ENCODE assay signal across 8 cellular contexts in genomic region chr4:22356996-22357596, GRCh38.
DNase-seq lines count a peak whose midpoint lies in the region; ATAC-seq and TF ChIP-seq lines count a peak whose summit lies in the region.

No MANE protein-coding gene starts in this region.

- no peaks in the 10 kb centered on the region for H4K20me1 ChIP-seq in mammary epithelial cell (ENCODE audit: insufficient read depth, low read length)

- intact Hi-C loops in heart left ventricle (cut with DNase I) (no loop called here), mammary epithelial cell (cut with micrococcal nuclease) (loop anchor here (1.0 kb wide), 2 partner anchors 228 to 567 kb away; no protein-coding TSS in a partner anchor), gastrocnemius medialis (cut with DNase I; ENCODE audit: low total_unique reads) (no loop called here), posterior cingulate gyrus (cut with DNase I) (no loop called here), sigmoid colon (cut with DNase I) (no loop called here)

- BruUV-seq in mammary epithelial cell (replicated peaks; lab: Mats Ljungman, UMichigan) = no TSS peak

- TF ChIP-seq CTCF in heart left ventricle (IDR thresholded peaks at IDR 0.05) = peak in 7 of 12 donors; percentile 6 to 43 (median 24)
- TF ChIP-seq CTCF in right atrium auricular region (IDR thresholded peaks at IDR 0.05) = peak in 1 of 2 donors; percentile 26
- TF ChIP-seq CTCF in mammary epithelial cell (conservative IDR thresholded peaks at IDR 0.05 in 1 of 2, IDR thresholded peaks at IDR 0.05 in 1 of 2; ENCODE audit: extremely low read depth in 1 of 2, insufficient read depth in 1 of 2, low read depth in 1 of 2, low read length in 2 of 2) = peak; percentile 35 to 70
- TF ChIP-seq CTCF in gastrocnemius medialis (IDR thresholded peaks at IDR 0.05 in 4 of 5, conservative IDR thresholded peaks at IDR 0.05 in 1 of 5) = no peak
- peak in 1 of 4 experiments; percentile 16 for TF ChIP-seq CTCF in sigmoid colon (IDR thresholded peaks at IDR 0.05)

- H3K4me2 ChIP-seq in mammary epithelial cell (ENCODE audit: insufficient read depth, low read depth, low read length) = no peak overlapping the region

- H3K27ac ChIP-seq in heart left ventricle (no peak overlapping the region), right atrium auricular region (no peak overlapping the region), mammary epithelial cell (ENCODE audit: insufficient read depth, low read depth, low read length) (no peak overlapping the region), gastrocnemius medialis (no peak overlapping the region), sigmoid colon (no peak overlapping the region)

- no peaks in the 10 kb centered on the region for H3K27me3 ChIP-seq in heart left ventricle
- H3K27me3 ChIP-seq in right atrium auricular region = no peaks in the 10 kb centered on the region
- no peaks in the 10 kb centered on the region for H3K27me3 ChIP-seq in mammary epithelial cell (ENCODE audit: insufficient read depth, low read length)
- H3K27me3 ChIP-seq in gastrocnemius medialis = no peaks in the 10 kb centered on the region
- H3K27me3 ChIP-seq in sigmoid colon = no peaks in the 10 kb centered on the region

- H3K36me3 ChIP-seq in heart left ventricle (no peaks in the 10 kb centered on the region), right atrium auricular region (no peaks in the 10 kb centered on the region), mammary epithelial cell (ENCODE audit: insufficient read depth, low read length) (no peaks in the 10 kb centered on the region), gastrocnemius medialis (no peaks in the 10 kb centered on the region), sigmoid colon (no peaks in the 10 kb centered on the region)

- H3K9ac ChIP-seq in mammary epithelial cell (ENCODE audit: insufficient read depth, low read length) = no peak overlapping the region

- no peaks in the 10 kb centered on the region for H3K79me2 ChIP-seq in mammary epithelial cell (ENCODE audit: insufficient read depth, low read length)

- TF ChIP-seq POLR2A in heart left ventricle (IDR thresholded peaks at IDR 0.05) = no peak
- no peak for TF ChIP-seq POLR2A in gastrocnemius medialis (IDR thresholded peaks at IDR 0.05)
- no peak for TF ChIP-seq POLR2A in sigmoid colon (IDR thresholded peaks at IDR 0.05)

- in situ Hi-C loops in mammary epithelial cell (cut with MboI; ENCODE audit: low sequenced_read_pairs in 2 of 2) = no loop called here
- in situ Hi-C loops in gastrocnemius medialis (cut with MboI; ENCODE audit: low sequenced_read_pairs in 4 of 4) = no loop called here

- peaks cover 0 to 24% (median 0%) of the 10 kb centered on the region in 12 donors for H3K9me3 ChIP-seq in heart left ventricle
- peaks cover 0 to 11% of the 10 kb centered on the region in 2 donors for H3K9me3 ChIP-seq in right atrium auricular region
- no peaks in the 10 kb centered on the region for H3K9me3 ChIP-seq in mammary epithelial cell (replicated peaks; ENCODE audit: insufficient read depth, low read length)
- no peaks in the 10 kb centered on the region for H3K9me3 ChIP-seq in gastrocnemius medialis
- peaks cover 0 to 4% (median 0%) of the 10 kb centered on the region in 4 donors for H3K9me3 ChIP-seq in sigmoid colon

- ATAC-seq in heart left ventricle = peak in 1 of 4 donors; percentile 18
- no peak for ATAC-seq in gastrocnemius medialis

- 55 to 65% (median 61%) methylated on average over 5 of the region's 5 CpGs for WGBS in heart left ventricle, 4 donors
- WGBS in mammary epithelial cell (ENCODE audit: low coverage, missing lambda C conversion rate) = 42% methylated on average over 4 of the region's 5 CpGs
- 54 to 56% methylated on average over 5 of the region's 5 CpGs for WGBS in sigmoid colon, 2 donors

- no peaks in the 10 kb centered on the region for H3K4me1 ChIP-seq in heart left ventricle
- no peaks in the 10 kb centered on the region for H3K4me1 ChIP-seq in right atrium auricular region
- H3K4me1 ChIP-seq in mammary epithelial cell (ENCODE audit: insufficient read depth, low read length) = no peaks in the 10 kb centered on the region
- H3K4me1 ChIP-seq in gastrocnemius medialis = no peaks in the 10 kb centered on the region
- H3K4me1 ChIP-seq in sigmoid colon = no peaks in the 10 kb centered on the region

- H3K4me3 ChIP-seq in heart left ventricle (no peak overlapping the region), right atrium auricular region (no peak overlapping the region), mammary epithelial cell (replicated peaks in 1 of 3; ENCODE audit: insufficient read depth in 1 of 3, low read depth in 2 of 3, low read length in 3 of 3) (no peak overlapping the region), gastrocnemius medialis (no peak overlapping the region), sigmoid colon (no peak overlapping the region)

- no peak for TF ChIP-seq EP300 in sigmoid colon (IDR thresholded peaks at IDR 0.05)

- H2AFZ ChIP-seq in mammary epithelial cell (ENCODE audit: low read depth, low read length) = no peak overlapping the region

- DNase-seq in heart left ventricle (no peak), right atrium auricular region (ENCODE audit: low spot score) (no peak), NCI-H2081 (lab: John Stamatoyannopoulos, UW) (peak; percentile 69 to 79), mammary epithelial cell (peak; percentile 26), non-pigmented ciliary epithelial cell (ENCODE audit: low read depth) (peak; percentile 23), gastrocnemius medialis (no peak), posterior cingulate gyrus (no peak), sigmoid colon (no peak)

- dilution Hi-C loops in mammary epithelial cell (cut with HindIII; ENCODE audit: low sequenced_read_pairs) = no loop called here

- CTCF ChIA-PET in mammary epithelial cell (lab: Charles Lee; ENCODE audit: low non-redundant PET) = interaction anchor here (0.5 to 1.1 kb wide), 4 partner anchors 8 to 558 kb away, joined by 4 to 19 read pairs (median 7); no protein-coding TSS in a partner anchor

Comparison
In these comparisons a context has a peak if more than half of its experiments do, and no peak if none do; other contexts are left out.
1. DNase-seq: peak in NCI-H2081 (2 of 2), mammary epithelial cell (single experiment) and non-pigmented ciliary epithelial cell (single experiment); none in heart left ventricle (0 of 5), right atrium auricular region (single experiment), gastrocnemius medialis (0 of 2), posterior cingulate gyrus (0 of 10) and sigmoid colon (single experiment).
2. CTCF ChIP-seq: peak in heart left ventricle (7 of 12) and mammary epithelial cell (2 of 2); none in gastrocnemius medialis (0 of 5).